In genomic region chr6:161029195-161029809, GRCh38 we compare ENCODE assay signal across 8 cellular contexts. TPM values are rescaled to one million over a fixed set of nuclear protein-coding genes. Genes with fewer than 3 reads are reported as not detected.
DNase-seq lines count a peak whose midpoint lies in the region; ATAC-seq and TF ChIP-seq lines count a peak whose summit lies in the region.

No MANE protein-coding gene starts in this region.

- in situ Hi-C loops in HAP-1 (cut with MboI; ENCODE audit: low sequenced_read_pairs) = no loop called here

- H3K27me3 ChIP-seq in OCI-LY1 (ENCODE audit: insufficient read depth, low read length) = no peaks in the 10 kb centered on the region
- H3K27me3 ChIP-seq in HAP-1 (ENCODE audit: low read depth) = no peaks in the 10 kb centered on the region

- peak overlapping the region; percentile 63 for H3K4me2 ChIP-seq in OCI-LY1 (ENCODE audit: low read length)

- ATAC-seq in GM18517 (IDR thresholded peaks at IDR 0.05; ENCODE audit: unreplicated experiment) (peak; percentile 88), HG02610 (IDR thresholded peaks at IDR 0.05; ENCODE audit: unreplicated experiment) (peak; percentile 85), mucosa of descending colon (peak; percentile 42)

- H3K27ac ChIP-seq in OCI-LY1 (ENCODE audit: low read depth, low read length, poor library complexity, severe bottlenecking) = peak overlapping the region; percentile 50

- H3K4me3 ChIP-seq in OCI-LY1 (ENCODE audit: low read depth, low read length, poor library complexity, severe bottlenecking) (peak overlapping the region; percentile 41), mucosa of descending colon (no peak overlapping the region), HAP-1 (no peak overlapping the region)

- DNase-seq in mucosa of descending colon (no peak), NCI-H2029 (lab: John Stamatoyannopoulos, UW) (no peak), HAP-1 (ENCODE audit: low spot score in 2 of 2) (no peak), DMS153 treated with DMSO at 0.1 percent for 48 hours (lab: John Stamatoyannopoulos, UW; ENCODE audit: unreplicated experiment) (no peak)
- no peak for DNase-seq in activated effector memory CD4-positive, alpha-beta T cell treated with Interleukin-2 at 50 U/mL for 16 hours

- intact Hi-C loops in mucosa of descending colon (cut with DNase I, micrococcal nuclease) = no loop called here

- 0 out of 2 replicates have a peak, but pooled peaks cover 10% of the 10 kb centered on the region for H3K79me2 ChIP-seq in OCI-LY1 (ENCODE audit: insufficient read depth, low read length)

- no peaks in the 10 kb centered on the region for H3K36me3 ChIP-seq in OCI-LY1 (ENCODE audit: insufficient read depth, low read length)
- H3K36me3 ChIP-seq in mucosa of descending colon (ENCODE audit: low read depth) = no peaks in the 10 kb centered on the region
- H3K36me3 ChIP-seq in HAP-1 (replicated peaks) = no peaks in the 10 kb centered on the region

- H3K4me1 ChIP-seq in OCI-LY1 (ENCODE audit: insufficient read depth, low read length, severe bottlenecking) (peaks cover 38% of the 10 kb centered on the region), mucosa of descending colon (ENCODE audit: low read depth) (no peaks in the 10 kb centered on the region), HAP-1 (peaks cover 7% of the 10 kb centered on the region; the same call in 1 of the 2 replicates)

- no peak for TF ChIP-seq CTCF in OCI-LY1 (IDR thresholded peaks at IDR 0.05; ENCODE audit: low read length)
- no peak for TF ChIP-seq CTCF in mucosa of descending colon (IDR thresholded peaks at IDR 0.05)

- H4K20me1 ChIP-seq in OCI-LY1 (ENCODE audit: insufficient read depth, low read length) = no peaks in the 10 kb centered on the region

- H3F3A ChIP-seq in OCI-LY1 (ENCODE audit: insufficient read depth, low read length) = no peaks in the 10 kb centered on the region

- H3K9me3 ChIP-seq in OCI-LY1 (ENCODE audit: low read length) = no peaks in the 10 kb centered on the region
- no peaks in the 10 kb centered on the region for H3K9me3 ChIP-seq in mucosa of descending colon
- H3K9me3 ChIP-seq in HAP-1 = no peaks in the 10 kb centered on the region

- no peaks in the 10 kb centered on the region for H3K9me2 ChIP-seq in OCI-LY1 (ENCODE audit: low read depth, low read length)

- H3K9ac ChIP-seq in OCI-LY1 (ENCODE audit: low read length) = peak overlapping the region; percentile 34; the same call in 1 of the 2 replicates

- H2AFZ ChIP-seq in OCI-LY1 (ENCODE audit: low read length) = no peak overlapping the region

RNA-seq across cellular contexts. Expression of gene MAP3K4, which starts 37.7 kb away (rescaled TPM):
- total RNA-seq in mucosa of descending colon = 10 to 100 TPM; 32.8 to 58.3 (median 34.7) TPM
